Comparison of ENCODE assay signal across 8 cellular contexts in genomic region chr19:10653732-10654609, GRCh38. TPM values are rescaled to one million over a fixed set of nuclear protein-coding genes. Genes with fewer than 3 reads are reported as not detected.
DNase-seq lines count a peak whose midpoint lies in the region; ATAC-seq, FAIRE-seq and TF ChIP-seq lines count a peak whose summit lies in the region.

TSS of gene ILF3 (plus strand) at chr19:10654346. CDS start at chr19:10670606, 16,260 bp downstream.

- H3K9me3 ChIP-seq in OCI-LY3 (ENCODE audit: insufficient read depth, low read length): no peaks in the 10 kb centered on the region
- no peaks in the 10 kb centered on the region for H3K9me3 ChIP-seq in mesodermal cell (ENCODE audit: control insufficient read depth, low read length)

- H3K4me1 ChIP-seq in OCI-LY3 (ENCODE audit: low read length): peaks cover 32% of the 10 kb centered on the region
- H3K4me1 ChIP-seq in mesodermal cell (ENCODE audit: control insufficient read depth, insufficient read depth, low read length, poor library complexity, severe bottlenecking): peaks cover 7% of the 10 kb centered on the region

- FAIRE-seq in endometrium (lab: Jason Lieb, UNC): peak; percentile 95

- peaks cover 39% of the 10 kb centered on the region for H4K20me1 ChIP-seq in OCI-LY3 (ENCODE audit: insufficient read depth, low read length)

- H3K27ac ChIP-seq in OCI-LY3 (ENCODE audit: low read length) (peak within 1 kb of the TSS; percentile 83), mesodermal cell (ENCODE audit: low read depth, low read length, severe bottlenecking) (peak within 1 kb of the TSS; percentile 99)

- WGBS in mesodermal cell (ENCODE audit: insufficient coverage in 2 of 2), 2 experiments: 0% methylated on average over 54 to 75 of the region's 91 CpGs

- DNase-seq in D341Med (ENCODE audit: low spot score) (peak; percentile 95), HuH-7 (ENCODE audit: low spot score) (peak; percentile 88)
- DNase-seq in activated CD8-positive, alpha-beta memory T cell treated with anti-CD3 and anti-CD28 coated beads, Interleukin-2, amount 50 U/mL, for 48 hours: peak; percentile 99
- DNase-seq in stimulated activated CD8-positive, alpha-beta memory T cell treated with anti-CD3 and anti-CD28 coated beads, Interleukin-15, amount 100 ng/mL, for 4 hours (ENCODE audit: low read depth in 2 of 2): peak; percentile 100

- peaks cover 70% of the 10 kb centered on the region for H3K79me2 ChIP-seq in OCI-LY3 (ENCODE audit: low read length)

- H3K27me3 ChIP-seq in OCI-LY3 (ENCODE audit: low read depth, low read length): no peaks in the 10 kb centered on the region

- ATAC-seq in GM21515 (IDR thresholded peaks at IDR 0.05; ENCODE audit: unreplicated experiment): peak; percentile 71

- TF ChIP-seq CTCF in OCI-LY3 (IDR thresholded peaks at IDR 0.05; ENCODE audit: low read depth, low read length): no peak

- H3K4me2 ChIP-seq in OCI-LY3 (ENCODE audit: low read length): peak within 1 kb of the TSS; percentile 97

- peak within 1 kb of the TSS; percentile 99 for H3K9ac ChIP-seq in OCI-LY3 (ENCODE audit: low read length)

- H3K4me3 ChIP-seq in OCI-LY3 (ENCODE audit: low read length) (peak within 1 kb of the TSS; percentile 90), mesodermal cell (ENCODE audit: extremely low read depth, insufficient read depth, low read length, poor library complexity, severe bottlenecking) (peak within 1 kb of the TSS; percentile 100)

- H3K36me3 ChIP-seq in OCI-LY3 (replicated peaks; ENCODE audit: low read depth, low read length): peaks cover 38% of the 10 kb centered on the region
- peaks cover 49% of the 10 kb centered on the region for H3K36me3 ChIP-seq in mesodermal cell (ENCODE audit: control insufficient read depth, insufficient read depth, low read length)

- H2AFZ ChIP-seq in OCI-LY3 (ENCODE audit: low read depth, low read length): no peak within 1 kb of the TSS

RNA-seq across cellular contexts. Expression of gene ILF3, which starts in this region (rescaled TPM):
- polyA plus RNA-seq in mesodermal cell (2013, experiment 1 of 2): 241 TPM
- polyA plus RNA-seq in mesodermal cell (2013, experiment 2 of 2): 216 TPM

Comparison
In these comparisons a context has a peak if more than half of its experiments do, and no peak if none do; other contexts are left out.
1. Peak in every context shown above with its lines: DNase-seq, ATAC-seq, H3K4me3 ChIP-seq and H3K27ac ChIP-seq.